ENCODE assay signal across 7 cellular contexts in genomic region chr17:73429440-73430164, GRCh38.
DNase-seq lines count a peak whose midpoint lies in the region; ATAC-seq and TF ChIP-seq lines count a peak whose summit lies in the region.

No MANE protein-coding gene starts in this region.

- peaks cover 16% of the 10 kb centered on the region for H3K27me3 Mint-ChIP-seq in central memory CD8-positive, alpha-beta T cell

- no peaks in the 10 kb centered on the region for H3K9me3 Mint-ChIP-seq in central memory CD8-positive, alpha-beta T cell

- in situ Hi-C loops in GM13977 (cut with MboI; ENCODE audit: low pct_unique_long_range_greater_than_20kb, low sequenced_read_pairs, unreplicated experiment) = loop anchor here (10.0 to 25.0 kb wide), 2 partner anchors 285 to 533 kb away; no protein-coding TSS in a partner anchor

- no peaks in the 10 kb centered on the region for H3K4me1 Mint-ChIP-seq in central memory CD8-positive, alpha-beta T cell

- no peak overlapping the region for H3K27ac Mint-ChIP-seq in central memory CD8-positive, alpha-beta T cell (ENCODE audit: low read depth)

- peak; percentile 98 for TF ChIP-seq CTCF in GM13977 (IDR thresholded peaks at IDR 0.05; ENCODE audit: extremely low read depth, insufficient read depth, missing control alignments)

- DNase-seq in GM13977 (ENCODE audit: low spot score) (peak; percentile 89), NCI-H446 (lab: John Stamatoyannopoulos, UW) (peak; percentile 40 to 84), kidney tubule cell (ENCODE audit: low spot score) (peak; percentile 73)
- DNase-seq in activated CD4-positive, CD25-positive, alpha-beta regulatory T cell treated with anti-CD3 and anti-CD28 coated beads, Interleukin-2, amount 50 U/mL, for 72 hours = peak; percentile 90
- peak; percentile 69 to 85 for DNase-seq in central memory CD8-positive, alpha-beta T cell (ENCODE audit: low spot score in 2 of 2)
- DNase-seq in stimulated activated CD4-positive, alpha-beta T cell treated with anti-CD3 and anti-CD28 coated beads, Interleukin-2, amount 100 ng/mL, for 24 hours = peak; percentile 93

- peaks cover 1% of the 10 kb centered on the region for H3K36me3 Mint-ChIP-seq in central memory CD8-positive, alpha-beta T cell (ENCODE audit: insufficient read depth)

- peak; percentile 86 for ATAC-seq in HG03354 (IDR thresholded peaks at IDR 0.05; ENCODE audit: poor library complexity, severe bottlenecking, unreplicated experiment)
- peak; percentile 86 for ATAC-seq in central memory CD8-positive, alpha-beta T cell (replicated peaks; ENCODE audit: extremely low read depth, poor library complexity, severe bottlenecking)

- no peak overlapping the region for H3K4me3 Mint-ChIP-seq in central memory CD8-positive, alpha-beta T cell

Comparison
In these comparisons a context has a peak if more than half of its experiments do, and no peak if none do; other contexts are left out.
1. Peak in every context shown above with its lines: DNase-seq and ATAC-seq.